ENCODE assay signal across 8 cellular contexts in genomic region chr12:101830391-101831325, GRCh38. TPM values are rescaled to one million over a fixed set of nuclear protein-coding genes. Genes with fewer than 3 reads are reported as not detected.
DNase-seq lines count a peak whose midpoint lies in the region; ATAC-seq and TF ChIP-seq lines count a peak whose summit lies in the region.

TSS of gene GNPTAB (minus strand) at chr12:101830959. CDS start at chr12:101830675, 284 bp downstream.

- no peaks in the 10 kb centered on the region for H3K9me3 ChIP-seq in WERI-Rb-1 (ENCODE audit: severe bottlenecking)
- H3K9me3 ChIP-seq in mammary epithelial cell (replicated peaks; ENCODE audit: insufficient read depth, low read length): no peaks in the 10 kb centered on the region

- peaks cover 5% of the 10 kb centered on the region for H3K4me1 ChIP-seq in mammary epithelial cell (ENCODE audit: insufficient read depth, low read length)

- H3K9ac ChIP-seq in mammary epithelial cell (ENCODE audit: insufficient read depth, low read length): peak within 1 kb of the TSS; percentile 86

- peak within 1 kb of the TSS; percentile 87 for H3K4me2 ChIP-seq in mammary epithelial cell (ENCODE audit: insufficient read depth, low read depth, low read length)

- H3K79me2 ChIP-seq in mammary epithelial cell (ENCODE audit: insufficient read depth, low read length): peaks cover 41% of the 10 kb centered on the region

- H3K9me3 Mint-ChIP-seq in immature natural killer cell: no peaks in the 10 kb centered on the region

- no peaks in the 10 kb centered on the region for H3K36me3 ChIP-seq in WERI-Rb-1
- H3K36me3 ChIP-seq in mammary epithelial cell (ENCODE audit: insufficient read depth, low read length): no peaks in the 10 kb centered on the region

- 2% methylated on average over 21 of the region's 93 CpGs for WGBS in mammary epithelial cell (ENCODE audit: low coverage, missing lambda C conversion rate)

- H4K20me1 ChIP-seq in mammary epithelial cell (ENCODE audit: insufficient read depth, low read length): no peaks in the 10 kb centered on the region

- BruUV-seq in mammary epithelial cell (replicated peaks; lab: Mats Ljungman, UMichigan): no TSS peak

- H2AFZ ChIP-seq in mammary epithelial cell (ENCODE audit: low read depth, low read length): peak within 1 kb of the TSS; percentile 96

- H3K27me3 Mint-ChIP-seq in immature natural killer cell (ENCODE audit: low read depth in 3 of 3): peaks cover 0 to 6% (median 0%) of the 10 kb centered on the region in 3 donors

- H3K4me3 Mint-ChIP-seq in immature natural killer cell: peak within 1 kb of the TSS; percentile 94 to 100 (median 99)

- DNase-seq in AG08396 (ENCODE audit: low spot score) (peak; percentile 99), NCI-H2171 treated with DMSO at 0.1 percent for 48 hours (lab: John Stamatoyannopoulos, UW) (peak; percentile 91), WERI-Rb-1 (peak; percentile 93), mammary epithelial cell (peak; percentile 86), immature natural killer cell (peak; percentile 96 to 98 (median 97)), smooth muscle cell of the brain vasculature (ENCODE audit: low read depth, low spot score) (peak; percentile 85)

- intact Hi-C loops in mammary epithelial cell (cut with micrococcal nuclease): loop anchor here (1.0 to 5.0 kb wide), 4 partner anchors 38 to 418 kb away; no protein-coding TSS in a partner anchor

- peak within 1 kb of the TSS; percentile 82 to 98 (median 98) for H3K27ac Mint-ChIP-seq in immature natural killer cell

- H3K4me1 Mint-ChIP-seq in immature natural killer cell: peaks cover 51 to 56% of the 10 kb centered on the region in 2 donors

- no peaks in the 10 kb centered on the region for H3K27me3 ChIP-seq in WERI-Rb-1 (ENCODE audit: insufficient read depth, low read depth, severe bottlenecking)
- no peaks in the 10 kb centered on the region for H3K27me3 ChIP-seq in mammary epithelial cell (ENCODE audit: insufficient read depth, low read length)

- peak; percentile 71 for TF ChIP-seq CTCF in WERI-Rb-1 (IDR thresholded peaks at IDR 0.05; ENCODE audit: low read depth, low read length)
- peak; percentile 41 to 64 for TF ChIP-seq CTCF in mammary epithelial cell (conservative IDR thresholded peaks at IDR 0.05 in 1 of 2, IDR thresholded peaks at IDR 0.05 in 1 of 2; ENCODE audit: extremely low read depth in 1 of 2, insufficient read depth in 1 of 2, low read depth in 1 of 2, low read length in 2 of 2)

- H3K4me3 ChIP-seq in WERI-Rb-1 (ENCODE audit: low read depth, low read length) (peak within 1 kb of the TSS; percentile 88), mammary epithelial cell (replicated peaks in 1 of 3; ENCODE audit: insufficient read depth in 1 of 3, low read depth in 2 of 3, low read length in 3 of 3) (peak within 1 kb of the TSS; percentile 98 to 100 (median 99))

- peaks cover 0 to 3% (median 0%) of the 10 kb centered on the region in 3 donors for H3K36me3 Mint-ChIP-seq in immature natural killer cell

- dilution Hi-C loops in mammary epithelial cell (cut with HindIII; ENCODE audit: low sequenced_read_pairs): no loop called here

- in situ Hi-C loops in mammary epithelial cell (cut with MboI; ENCODE audit: low sequenced_read_pairs in 2 of 2): loop anchor here (10.0 to 25.0 kb wide), 3 partner anchors 46 to 418 kb away; partner anchors contain the start of gene ARL1 (in 1 of the 2)

- ATAC-seq in GM18873 (IDR thresholded peaks at IDR 0.05; ENCODE audit: low FRiP score, unreplicated experiment) (peak; percentile 84), HG03135 (IDR thresholded peaks at IDR 0.05; ENCODE audit: unreplicated experiment) (peak; percentile 88)

- H3K27ac ChIP-seq in WERI-Rb-1: peak within 1 kb of the TSS; percentile 64
- peak within 1 kb of the TSS; percentile 47 for H3K27ac ChIP-seq in mammary epithelial cell (ENCODE audit: insufficient read depth, low read depth, low read length)

- CTCF ChIA-PET in mammary epithelial cell (lab: Charles Lee; ENCODE audit: low non-redundant PET): interaction anchor here (0.5 to 1.0 kb wide), 7 partner anchors 10 to 325 kb away, joined by 3 to 22 read pairs (median 3); no protein-coding TSS in a partner anchor

RNA-seq across cellular contexts. Expression of gene GNPTAB, which starts in this region (rescaled TPM):
- 10 to 100 TPM; 36.1 to 52.2 TPM for total RNA-seq in mammary epithelial cell
- polyA plus RNA-seq in mammary epithelial cell (20.4 TPM), immature natural killer cell (100 to 1,000 TPM; 155 to 253 (median 185) TPM)
- 70.1 TPM for polyA minus RNA-seq in mammary epithelial cell

Comparison
In these comparisons a context has a peak if more than half of its experiments do, and no peak if none do; other contexts are left out.
1. Peak in every context shown above with its lines: DNase-seq, ATAC-seq, H3K4me3 ChIP-seq and H3K27ac ChIP-seq.